ENCODE assay signal across 24 cellular contexts in the genomic region with DNA sequence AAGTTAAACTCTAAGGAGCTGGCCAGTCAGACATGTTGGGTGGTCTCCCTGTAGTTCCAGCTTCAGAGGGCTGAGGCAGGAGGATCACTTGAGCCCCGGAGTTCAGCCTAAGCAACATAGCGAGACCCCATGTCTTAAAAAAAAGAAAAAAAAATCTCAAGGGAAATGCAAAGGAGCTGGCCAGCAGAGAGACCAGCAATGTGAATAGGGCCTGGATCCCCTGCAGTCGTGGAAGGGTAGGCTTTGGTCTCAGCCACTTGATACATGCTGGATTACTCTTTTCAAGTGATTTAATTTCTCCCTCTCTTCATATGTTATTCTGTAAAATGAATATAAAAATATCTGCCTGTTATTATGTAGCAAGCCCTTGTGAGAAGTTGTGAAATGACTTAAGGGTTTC.
"Had no signal": no experiment of that assay in that cellular context is flagged by ENCODE, and none has a peak within 500 bp of the region (broad histone marks: within the 10 kb centered on the region; RNA-seq: fewer than 3 reads in every experiment).

No MANE protein-coding gene starts in this region.

- H3K27ac ChIP-seq: brain microvascular endothelial cell, cardiac muscle cell, Peyer's patch, RWPE1, SJCRH30, VCaP had no signal

- H3K9ac ChIP-seq: SK-N-SH had no signal

- H3K36me3 ChIP-seq: brain microvascular endothelial cell, cardiac muscle cell, Peyer's patch, SJCRH30 had no signal

- H3K4me3 Mint-ChIP-seq: activated CD4-positive, alpha-beta memory T cell treated with anti-CD3 and anti-CD28 coated beads, Interleukin-2, amount 10 ng/mL, durations not matched to agents 7 days and 5 days; activated CD4-positive, alpha-beta T cell treated with anti-CD3 and anti-CD28 coated beads for 36 hours; activated naive CD4-positive, alpha-beta T cell treated with anti-CD3 and anti-CD28 coated beads for 36 hours; activated naive CD8-positive, alpha-beta T cell; activated T-helper 17 cell treated with anti-CD3 and anti-CD28 coated beads, Interleukin-2, amount 50 U/mL, for 72 hours had no signal

- H3K4me1 ChIP-seq: Peyer's patch, SJCRH30 had no signal

- H3K27me3 Mint-ChIP-seq: activated CD4-positive, alpha-beta T cell treated with anti-CD3 and anti-CD28 coated beads for 36 hours; activated naive CD8-positive, alpha-beta T cell; activated T-helper 17 cell treated with anti-CD3 and anti-CD28 coated beads, Interleukin-2, amount 50 U/mL, for 72 hours had no signal

- H3K9me3 Mint-ChIP-seq: activated CD4-positive, alpha-beta memory T cell treated with anti-CD3 and anti-CD28 coated beads, Interleukin-2, amount 10 ng/mL, durations not matched to agents 7 days and 5 days; activated naive CD4-positive, alpha-beta T cell treated with anti-CD3 and anti-CD28 coated beads for 36 hours; activated T-helper 17 cell treated with anti-CD3 and anti-CD28 coated beads, Interleukin-2, amount 50 U/mL, for 72 hours had no signal

- H3K9me2 ChIP-seq: SK-N-SH had no signal

- DNase-seq: activated CD4-positive, alpha-beta memory T cell treated with anti-CD3 and anti-CD28 coated beads, Interleukin-2, amount 10 ng/mL, durations not matched to agents 7 days and 5 days; activated CD4-positive, alpha-beta T cell treated with anti-CD3 and anti-CD28 coated beads for 36 hours; activated CD4-positive, alpha-beta T cell treated with anti-CD3 and anti-CD28 coated beads, Interleukin-2, amount 50 U/mL, for 1 hour; activated gamma-delta T cell; activated naive CD4-positive, alpha-beta T cell treated with anti-CD3 and anti-CD28 coated beads for 36 hours; activated T-cell treated with anti-CD3 and anti-CD28 coated beads for 4 hours; activated T-cell treated with anti-CD3 and anti-CD28 coated beads, Interleukin-2, amount 50 U/mL, for 48 hours; brain microvascular endothelial cell; NCI-H1048; NCI-H146; NCI-H187 treated with DMSO at 0.1 percent for 48 hours; NCI-H2081 treated with DMSO at 0.1 percent for 48 hours; NCI-H446; NCI-H524; Peyer's patch; Right ventricle myocardium superior; SJCRH30; SK-N-SH; T-helper 1 cell had no signal

- ATAC-seq: activated CD4-positive, alpha-beta T cell treated with anti-CD3 and anti-CD28 coated beads for 36 hours; activated T-helper 17 cell treated with anti-CD3 and anti-CD28 coated beads, Interleukin-2, amount 50 U/mL, for 72 hours had no signal

- H3K27ac Mint-ChIP-seq: activated CD4-positive, alpha-beta memory T cell treated with anti-CD3 and anti-CD28 coated beads, Interleukin-2, amount 10 ng/mL, durations not matched to agents 7 days and 5 days; activated CD4-positive, alpha-beta T cell treated with anti-CD3 and anti-CD28 coated beads for 36 hours; activated naive CD4-positive, alpha-beta T cell treated with anti-CD3 and anti-CD28 coated beads for 36 hours; activated naive CD8-positive, alpha-beta T cell; activated T-helper 17 cell treated with anti-CD3 and anti-CD28 coated beads, Interleukin-2, amount 50 U/mL, for 72 hours had no signal

- H3K27me3 ChIP-seq: brain microvascular endothelial cell, cardiac muscle cell, Peyer's patch, SJCRH30 had no signal

- H3K4me2 ChIP-seq: SK-N-SH had no signal

- H3K4me3 ChIP-seq: cardiac muscle cell, Peyer's patch, SJCRH30 had no signal

- H3K4me1 Mint-ChIP-seq: activated CD4-positive, alpha-beta memory T cell treated with anti-CD3 and anti-CD28 coated beads, Interleukin-2, amount 10 ng/mL, durations not matched to agents 7 days and 5 days; activated CD4-positive, alpha-beta T cell treated with anti-CD3 and anti-CD28 coated beads for 36 hours; activated T-helper 17 cell treated with anti-CD3 and anti-CD28 coated beads, Interleukin-2, amount 50 U/mL, for 72 hours had no signal

- H3K9me3 ChIP-seq: Peyer's patch, SJCRH30, SK-N-SH had no signal
